8 cellular contexts compared by ENCODE assay signal in the genomic region with DNA sequence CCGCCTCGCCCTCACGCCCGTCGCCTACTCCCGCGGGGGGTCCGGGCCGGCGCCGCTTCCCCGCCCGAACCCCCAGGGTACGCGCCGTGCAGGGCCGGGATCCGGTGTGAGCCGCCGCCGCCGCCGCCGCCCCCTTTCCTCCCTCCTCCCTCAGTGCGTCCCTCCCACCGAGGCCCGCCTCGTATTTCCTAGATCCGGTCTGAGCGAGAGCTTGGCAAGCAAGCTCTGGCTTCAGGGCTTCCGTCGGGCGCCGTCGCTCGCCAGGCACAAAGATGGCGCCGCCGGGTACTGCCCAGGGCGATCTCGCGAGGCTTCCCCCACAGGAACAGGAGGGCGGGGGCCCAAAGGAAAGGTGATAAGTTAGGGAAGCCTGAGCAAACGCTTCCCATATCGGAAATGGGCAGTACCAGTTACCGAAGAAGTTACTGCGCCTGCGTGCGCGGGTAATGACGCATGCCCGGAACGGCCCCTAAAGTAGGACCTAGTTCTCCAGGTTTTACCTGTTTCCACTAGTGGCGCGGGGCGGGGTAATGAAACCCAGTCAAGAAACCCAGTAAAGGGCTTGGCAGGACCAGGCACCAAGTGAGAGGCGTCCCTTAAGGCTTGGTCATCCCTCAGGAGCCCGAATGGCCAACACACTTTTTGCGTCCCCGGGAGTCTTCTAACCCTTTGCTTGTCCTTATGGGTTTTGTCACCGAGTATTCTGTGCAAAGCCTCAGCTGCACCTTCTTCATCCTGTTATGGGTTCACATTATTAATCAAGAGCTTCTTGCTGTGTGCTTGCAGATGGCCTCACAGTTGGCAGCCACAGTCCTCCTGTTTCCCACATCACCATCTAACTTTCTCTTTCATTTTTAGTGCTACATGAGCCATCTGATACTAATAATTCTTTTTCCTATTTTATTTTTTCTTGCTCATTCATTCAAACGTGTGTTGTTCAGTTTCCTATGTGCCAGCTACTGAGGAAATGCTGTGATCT. TPM values are rescaled to one million over a fixed set of nuclear protein-coding genes. Genes with fewer than 3 reads are reported as not detected.
DNase-seq lines count a peak whose midpoint lies in the region; ATAC-seq and TF ChIP-seq lines count a peak whose summit lies in the region.

A gene with protein sequence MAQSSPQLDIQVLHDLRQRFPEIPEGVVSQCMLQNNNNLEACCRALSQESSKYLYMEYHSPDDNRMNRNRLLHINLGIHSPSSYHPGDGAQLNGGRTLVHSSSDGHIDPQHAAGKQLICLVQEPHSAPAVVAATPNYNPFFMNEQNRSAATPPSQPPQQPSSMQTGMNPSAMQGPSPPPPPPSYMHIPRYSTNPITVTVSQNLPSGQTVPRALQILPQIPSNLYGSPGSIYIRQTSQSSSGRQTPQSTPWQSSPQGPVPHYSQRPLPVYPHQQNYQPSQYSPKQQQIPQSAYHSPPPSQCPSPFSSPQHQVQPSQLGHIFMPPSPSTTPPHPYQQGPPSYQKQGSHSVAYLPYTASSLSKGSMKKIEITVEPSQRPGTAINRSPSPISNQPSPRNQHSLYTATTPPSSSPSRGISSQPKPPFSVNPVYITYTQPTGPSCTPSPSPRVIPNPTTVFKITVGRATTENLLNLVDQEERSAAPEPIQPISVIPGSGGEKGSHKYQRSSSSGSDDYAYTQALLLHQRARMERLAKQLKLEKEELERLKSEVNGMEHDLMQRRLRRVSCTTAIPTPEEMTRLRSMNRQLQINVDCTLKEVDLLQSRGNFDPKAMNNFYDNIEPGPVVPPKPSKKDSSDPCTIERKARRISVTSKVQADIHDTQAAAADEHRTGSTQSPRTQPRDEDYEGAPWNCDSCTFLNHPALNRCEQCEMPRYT (minus strand): TSS at position 108 of the 979 bp plus-strand sequence. CDS start 29,666 bp downstream, outside the sequence.

- peaks cover 18% of the 10 kb centered on the region for H3K36me3 Mint-ChIP-seq in activated T-helper 2 cell treated with anti-CD3 and anti-CD28 coated beads, Interferon-gamma antibody, Interleukin-2, Interleukin-4, amounts not matched to agents 10 μg/mL and 5 μg/mL and 100 μg/mL, durations not matched to agents 14 hours and 24 hours and 36 hours (ENCODE audit: low read depth)
- H3K36me3 Mint-ChIP-seq in naive thymus-derived CD8-positive, alpha-beta T cell, result peaks cover 0 to 2% (median 0%) of the 10 kb centered on the region in 3 donors

- H3K9me3 ChIP-seq in RWPE2 (ENCODE audit: severe bottlenecking), result no peaks in the 10 kb centered on the region

- H3K27me3 ChIP-seq in RWPE2 (ENCODE audit: insufficient read depth, poor library complexity, severe bottlenecking), result no peaks in the 10 kb centered on the region

- ATAC-seq in RWPE2 (ENCODE audit: low read depth), result peak; percentile 82
- peak; percentile 88 to 90 for ATAC-seq in naive thymus-derived CD8-positive, alpha-beta T cell

- H3K27ac Mint-ChIP-seq in activated T-helper 2 cell treated with anti-CD3 and anti-CD28 coated beads, Interferon-gamma antibody, Interleukin-2, Interleukin-4, amounts not matched to agents 10 μg/mL and 5 μg/mL and 100 μg/mL, durations not matched to agents 14 hours and 24 hours and 36 hours, result peak within 1 kb of the TSS; percentile 93
- H3K27ac Mint-ChIP-seq in naive thymus-derived CD8-positive, alpha-beta T cell, result peak within 1 kb of the TSS; percentile 90 to 97 (median 96)

- intact Hi-C loops in activated T-helper 2 cell treated with anti-CD3 and anti-CD28 coated beads, Interferon-gamma antibody, Interleukin-2, Interleukin-4, amounts not matched to agents 10 μg/mL and 5 μg/mL and 100 μg/mL, durations not matched to agents 14 hours and 24 hours and 36 hours (cut with micrococcal nuclease), result loop anchor here (1.0 to 5.0 kb wide), 8 partner anchors 11 to 312 kb away; a partner anchor contains a TSS

- DNase-seq in EH (ENCODE audit: low read depth) (peak; percentile 96), H4 (ENCODE audit: low spot score) (peak; percentile 97), LoVo (ENCODE audit: low spot score) (peak; percentile 89), RWPE2 (ENCODE audit: low spot score) (peak; percentile 90), fibroblast of mammary gland (ENCODE audit: low read depth) (peak; percentile 93)
- peak; percentile 91 for DNase-seq in activated T-helper 2 cell treated with anti-CD3 and anti-CD28 coated beads, Interferon-gamma antibody, Interleukin-2, Interleukin-4, amounts not matched to agents 10 μg/mL and 5 μg/mL and 100 μg/mL, durations not matched to agents 14 hours and 24 hours and 36 hours (ENCODE audit: low spot score)
- peak; percentile 78 to 97 (median 93) for DNase-seq in naive thymus-derived CD8-positive, alpha-beta T cell
- DNase-seq in stimulated activated naive CD4-positive, alpha-beta T cell (lab: John Stamatoyannopoulos, UW), result peak; percentile 85 to 96 (median 94)

- H3K27me3 Mint-ChIP-seq in activated T-helper 2 cell treated with anti-CD3 and anti-CD28 coated beads, Interferon-gamma antibody, Interleukin-2, Interleukin-4, amounts not matched to agents 10 μg/mL and 5 μg/mL and 100 μg/mL, durations not matched to agents 14 hours and 24 hours and 36 hours (ENCODE audit: low read depth), result no peaks in the 10 kb centered on the region
- no peaks in the 10 kb centered on the region for H3K27me3 Mint-ChIP-seq in naive thymus-derived CD8-positive, alpha-beta T cell

- H3K27ac ChIP-seq in RWPE2 (ENCODE audit: poor library complexity, severe bottlenecking), result peak within 1 kb of the TSS; percentile 65

- POLR2A ChIA-PET in naive thymus-derived CD8-positive, alpha-beta T cell (lab: Charles Lee), result no interaction called here

- H3K36me3 ChIP-seq in RWPE2 (ENCODE audit: low read depth), result no peaks in the 10 kb centered on the region

- peaks cover 27% of the 10 kb centered on the region for H3K4me1 Mint-ChIP-seq in activated T-helper 2 cell treated with anti-CD3 and anti-CD28 coated beads, Interferon-gamma antibody, Interleukin-2, Interleukin-4, amounts not matched to agents 10 μg/mL and 5 μg/mL and 100 μg/mL, durations not matched to agents 14 hours and 24 hours and 36 hours (ENCODE audit: low read depth)
- peaks cover 11 to 40% (median 31%) of the 10 kb centered on the region in 4 donors for H3K4me1 Mint-ChIP-seq in naive thymus-derived CD8-positive, alpha-beta T cell

- no peaks in the 10 kb centered on the region for H3K9me3 Mint-ChIP-seq in activated T-helper 2 cell treated with anti-CD3 and anti-CD28 coated beads, Interferon-gamma antibody, Interleukin-2, Interleukin-4, amounts not matched to agents 10 μg/mL and 5 μg/mL and 100 μg/mL, durations not matched to agents 14 hours and 24 hours and 36 hours
- H3K9me3 Mint-ChIP-seq in naive thymus-derived CD8-positive, alpha-beta T cell, result no peaks in the 10 kb centered on the region

- no peak for TF ChIP-seq CTCF in RWPE2 (IDR thresholded peaks at IDR 0.05; ENCODE audit: poor library complexity, severe bottlenecking)
- TF ChIP-seq CTCF in fibroblast of mammary gland (conservative IDR thresholded peaks at IDR 0.05; ENCODE audit: control insufficient read depth, insufficient read depth, low read depth, low read length), result no peak

- peak within 1 kb of the TSS; percentile 81 for H3K4me3 Mint-ChIP-seq in activated T-helper 2 cell treated with anti-CD3 and anti-CD28 coated beads, Interferon-gamma antibody, Interleukin-2, Interleukin-4, amounts not matched to agents 10 μg/mL and 5 μg/mL and 100 μg/mL, durations not matched to agents 14 hours and 24 hours and 36 hours (ENCODE audit: low read depth)
- peak within 1 kb of the TSS; percentile 86 to 95 (median 92) for H3K4me3 Mint-ChIP-seq in naive thymus-derived CD8-positive, alpha-beta T cell

- H3K4me1 ChIP-seq in RWPE2 (ENCODE audit: insufficient read depth, poor library complexity, severe bottlenecking), result peaks cover 23% of the 10 kb centered on the region

- H3K4me3 ChIP-seq in RWPE2 (ENCODE audit: severe bottlenecking), result peak within 1 kb of the TSS; percentile 95
- H3K4me3 ChIP-seq in fibroblast of mammary gland (ENCODE audit: control insufficient read depth, low read depth, low read length), result peak within 1 kb of the TSS; percentile 71

RNA-seq across cellular contexts. Expression of the gene that starts here (rescaled TPM):
- total RNA-seq in H4 (2014; rRNA removed; shearing (Covaris generic)), result 10.8 and 11.0 TPM in 2 replicates
- 24.2 and 24.9 TPM in 2 replicates for total RNA-seq in activated T-helper 2 cell treated with anti-CD3 and anti-CD28 coated beads, Interferon-gamma antibody, Interleukin-2, Interleukin-4, amounts not matched to agents 10 μg/mL and 5 μg/mL and 100 μg/mL, durations not matched to agents 14 hours and 24 hours and 36 hours
- 10 to 100 TPM; 22.6 to 25.0 TPM for total RNA-seq in naive thymus-derived CD8-positive, alpha-beta T cell
- polyA plus RNA-seq in naive thymus-derived CD8-positive, alpha-beta T cell, result 1 to 10 TPM; 5.5 to 6.0 (median 5.6) TPM

Comparison
In these comparisons a context has a peak if more than half of its experiments do, and no peak if none do; other contexts are left out.
1. Peak in every context shown above with its lines: DNase-seq, ATAC-seq, H3K4me3 ChIP-seq and H3K27ac ChIP-seq.